Comparison of ENCODE assay signal across 8 cellular contexts in the genomic region with DNA sequence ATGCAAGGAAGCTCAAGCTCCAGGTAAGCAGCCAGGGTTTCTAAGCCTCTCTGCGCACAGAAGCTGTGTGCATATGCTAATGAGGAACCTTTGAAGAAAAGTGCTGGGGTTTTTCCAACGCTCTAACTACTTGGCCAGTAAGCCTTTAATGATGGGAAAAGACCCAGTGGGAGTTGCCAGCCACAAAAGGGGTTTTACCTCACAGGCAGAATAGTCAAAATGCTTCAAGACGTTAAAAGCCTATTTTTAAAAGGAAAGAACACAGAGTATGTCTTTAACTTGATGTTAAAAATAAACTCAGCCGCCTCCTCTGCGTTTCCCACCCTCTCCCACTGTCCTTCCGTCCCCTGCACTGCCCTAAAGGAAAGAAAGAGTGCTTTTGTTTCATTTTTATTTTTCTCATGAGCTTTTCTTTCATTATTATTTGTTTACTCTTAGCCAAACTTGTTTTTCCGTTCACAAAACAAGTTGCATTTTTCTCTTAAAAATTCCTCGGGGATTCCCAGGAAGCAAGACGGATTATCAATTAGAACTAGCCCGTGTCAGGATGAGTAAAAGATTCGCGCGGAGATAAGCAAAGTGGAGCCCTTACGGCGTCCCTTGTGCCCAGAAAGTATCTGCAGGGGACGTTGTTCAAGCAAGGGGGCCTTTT.
A peak's percentile ranks its signal among the peaks of the same experiment; 100 is the strongest.
DNase-seq lines count a peak whose midpoint lies in the region; ATAC-seq, FAIRE-seq and TF ChIP-seq lines count a peak whose summit lies in the region.

No MANE protein-coding gene starts in this region.

- H3K4me3 ChIP-seq in astrocyte (ENCODE audit: insufficient read depth, low read depth, low read length) = peak overlapping the region; percentile 69
- peak overlapping the region; percentile 10 for H3K4me3 ChIP-seq in kidney epithelial cell (ENCODE audit: low read depth, low read length)

- peak overlapping the region; percentile 77 for H3K9ac ChIP-seq in astrocyte (ENCODE audit: low read length)

- peak overlapping the region; percentile 93 for H3K4me2 ChIP-seq in astrocyte (ENCODE audit: low read length)

- no peaks in the 10 kb centered on the region for H4K20me1 ChIP-seq in astrocyte (ENCODE audit: insufficient read depth, low read length)

- no peaks in the 10 kb centered on the region for H3K4me1 ChIP-seq in astrocyte (ENCODE audit: insufficient read depth, low read length)

- H3K36me3 Mint-ChIP-seq in astrocyte (ENCODE audit: low read depth, unreplicated experiment) (no peaks in the 10 kb centered on the region), endothelial cell (ENCODE audit: low read depth, unreplicated experiment) (no peaks in the 10 kb centered on the region)

- H3K9me3 ChIP-seq in astrocyte (ENCODE audit: insufficient read depth, low read depth, low read length) = no peaks in the 10 kb centered on the region

- no peaks in the 10 kb centered on the region for H3K79me2 ChIP-seq in astrocyte (ENCODE audit: insufficient read depth, low read length)

- peak; percentile 50 for ATAC-seq in GM19455 (IDR thresholded peaks at IDR 0.05; ENCODE audit: unreplicated experiment)
- peak; percentile 46 for ATAC-seq in HG03469 (IDR thresholded peaks at IDR 0.05; ENCODE audit: unreplicated experiment)

- no peaks in the 10 kb centered on the region for H3K36me3 ChIP-seq in astrocyte (ENCODE audit: insufficient read depth, low read length)
- no peaks in the 10 kb centered on the region for H3K36me3 ChIP-seq in kidney epithelial cell (ENCODE audit: control insufficient read depth, insufficient read depth, low read length)

- H2AFZ ChIP-seq in astrocyte (ENCODE audit: low read depth, low read length) = peak overlapping the region; percentile 74

- FAIRE-seq in astrocyte (lab: Jason Lieb, UNC) = no peak

- H3K4me3 Mint-ChIP-seq in astrocyte (ENCODE audit: unreplicated experiment) (no peak overlapping the region), endothelial cell (ENCODE audit: unreplicated experiment) (no peak overlapping the region)

- H3K27me3 ChIP-seq in astrocyte (ENCODE audit: insufficient read depth, low read length) = no peaks in the 10 kb centered on the region
- H3K27me3 ChIP-seq in kidney epithelial cell (ENCODE audit: control insufficient read depth, insufficient read depth, low read length) = no peaks in the 10 kb centered on the region

- no peak overlapping the region for H3K27ac ChIP-seq in astrocyte (ENCODE audit: low read depth, low read length)

- peak; percentile 59 for DNase-seq in DMS53 treated with DMSO at 0.1 percent for 48 hours (lab: John Stamatoyannopoulos, UW; ENCODE audit: unreplicated experiment)
- DNase-seq in astrocyte (ENCODE audit: low read depth) = peak; percentile 46
- DNase-seq in kidney epithelial cell (ENCODE audit: low read depth) = no peak
- peak; percentile 16 for DNase-seq in stimulated activated CD4-positive, alpha-beta T cell treated with anti-CD3 and anti-CD28 coated beads, Interleukin-4, amount 100 ng/mL, for 1 hour
- no peak for DNase-seq in NCI-H2029 (lab: John Stamatoyannopoulos, UW)
- no peak for DNase-seq in endothelial cell (ENCODE audit: low spot score)

- peaks cover 8% of the 10 kb centered on the region for H3K4me1 Mint-ChIP-seq in astrocyte (ENCODE audit: low read depth, unreplicated experiment)
- peaks cover 3% of the 10 kb centered on the region for H3K4me1 Mint-ChIP-seq in endothelial cell (ENCODE audit: unreplicated experiment)

- H3K27me3 Mint-ChIP-seq in astrocyte (ENCODE audit: low read depth, unreplicated experiment) (no peaks in the 10 kb centered on the region), endothelial cell (ENCODE audit: unreplicated experiment) (peaks cover 1% of the 10 kb centered on the region)

- TF ChIP-seq CTCF in astrocyte (IDR thresholded peaks at IDR 0.05; ENCODE audit: insufficient read depth, low read depth, low read length) (no peak), kidney epithelial cell (IDR thresholded peaks at IDR 0.05; ENCODE audit: insufficient read depth, low read length, poor library complexity, severe bottlenecking) (no peak), endothelial cell (IDR thresholded peaks at IDR 0.05; ENCODE audit: unreplicated experiment) (no peak)

- H3K27ac Mint-ChIP-seq in astrocyte (ENCODE audit: unreplicated experiment) (no peak overlapping the region), endothelial cell (ENCODE audit: unreplicated experiment) (no peak overlapping the region)

- H3K9me3 Mint-ChIP-seq in astrocyte (ENCODE audit: unreplicated experiment) = peaks cover 1% of the 10 kb centered on the region
- H3K9me3 Mint-ChIP-seq in endothelial cell (ENCODE audit: unreplicated experiment) = no peaks in the 10 kb centered on the region

Comparison
In these comparisons a context has a peak if more than half of its experiments do, and no peak if none do; other contexts are left out.
1. DNase-seq: peak in DMS53 treated with DMSO at 0.1 percent for 48 hours (single experiment), astrocyte (single experiment) and stimulated activated CD4-positive, alpha-beta T cell treated with anti-CD3 and anti-CD28 coated beads, Interleukin-4, amount 100 ng/mL, for 1 hour (single experiment); none in kidney epithelial cell (single experiment), NCI-H2029 (single experiment) and endothelial cell (single experiment).